ENCODE assay signal across 8 cellular contexts in the genomic region with DNA sequence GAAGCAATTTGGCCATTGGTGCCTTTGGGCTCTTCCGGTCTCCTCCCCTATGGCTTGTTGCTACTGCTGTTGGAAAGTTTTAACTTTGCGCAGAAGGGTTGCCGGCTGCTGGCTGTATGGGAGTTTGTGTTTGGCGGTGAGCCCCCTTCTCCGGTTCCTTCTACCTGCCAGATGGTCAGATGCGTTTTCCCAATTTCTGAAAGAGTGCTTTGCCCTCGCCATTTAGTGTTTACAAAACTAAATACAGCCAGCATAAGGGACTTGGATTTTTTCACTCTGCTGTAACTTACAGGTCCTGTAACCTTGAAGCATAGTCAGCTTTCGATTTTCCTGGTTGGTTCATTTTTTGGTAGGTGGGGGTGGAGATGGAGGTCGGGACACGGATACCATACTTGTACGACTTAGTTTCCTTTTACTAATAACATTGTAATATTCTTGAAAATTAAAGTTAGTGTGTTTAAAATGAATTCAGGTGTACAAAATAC. TPM values are rescaled to one million over a fixed set of nuclear protein-coding genes. Genes with fewer than 3 reads are reported as not detected.
DNase-seq lines count a peak whose midpoint lies in the region; ATAC-seq, FAIRE-seq and TF ChIP-seq lines count a peak whose summit lies in the region.

No MANE protein-coding gene starts in this region.

- H3K4me3 ChIP-seq in DOHH2 (ENCODE audit: low read length): peak overlapping the region; percentile 88
- peak overlapping the region; percentile 97 for H3K4me3 ChIP-seq in WI38 (ENCODE audit: low read depth, low read length)
- peak overlapping the region; percentile 71 to 92 for H3K4me3 ChIP-seq in foreskin fibroblast (ENCODE audit: low read depth in 1 of 2, low read length in 2 of 2)
- H3K4me3 ChIP-seq in pancreas: peak overlapping the region; percentile 40 to 76 (median 70)

- no peaks in the 10 kb centered on the region for H3K9me2 ChIP-seq in DOHH2 (replicated peaks; ENCODE audit: control insufficient read depth, low read length)

- H3K27me3 ChIP-seq in DOHH2 (ENCODE audit: control insufficient read depth, low read length): no peaks in the 10 kb centered on the region
- no peaks in the 10 kb centered on the region for H3K27me3 ChIP-seq in pancreas

- 0 out of 2 replicates have a peak, but pooled peaks cover 4% of the 10 kb centered on the region for H4K20me1 ChIP-seq in DOHH2 (ENCODE audit: control insufficient read depth, insufficient read depth, low read depth, low read length)

- peaks cover 17% of the 10 kb centered on the region for H3K4me1 ChIP-seq in DOHH2 (ENCODE audit: control insufficient read depth, low read length)
- H3K4me1 ChIP-seq in pancreas: peaks cover 0 to 13% (median 12%) of the 10 kb centered on the region in 3 donors

- ATAC-seq in GM19467 (IDR thresholded peaks at IDR 0.05; ENCODE audit: unreplicated experiment): peak; percentile 18
- peak; percentile 28 for ATAC-seq in HG03521 (IDR thresholded peaks at IDR 0.05; ENCODE audit: unreplicated experiment)
- peak; percentile 62 to 77 (median 66) for ATAC-seq in pancreas

- 0 out of 2 replicates have a peak, but pooled peaks cover 3% of the 10 kb centered on the region for H3F3A ChIP-seq in DOHH2 (ENCODE audit: control insufficient read depth, insufficient read depth)

- H3K4me2 ChIP-seq in DOHH2 (ENCODE audit: low read length): peak overlapping the region; percentile 73

- H3K27ac ChIP-seq in DOHH2 (ENCODE audit: low read depth, low read length) (peak overlapping the region; percentile 52), pancreas (peak overlapping the region; percentile 96 to 100 (median 99))

- whole genome bisulfite sequencing in pancreas, 2 donors: 0% methylated on average over 11 of the region's 11 CpGs

- peaks cover 6% of the 10 kb centered on the region for H3K36me3 ChIP-seq in DOHH2 (ENCODE audit: control insufficient read depth, low read length)
- no peaks in the 10 kb centered on the region for H3K36me3 ChIP-seq in pancreas

- no peak for FAIRE-seq in pancreas (lab: Jason Lieb, UNC)

- peaks cover 57% of the 10 kb centered on the region for H3K79me2 ChIP-seq in DOHH2 (ENCODE audit: control insufficient read depth, low read length)

- DNase-seq in foreskin fibroblast: peak; percentile 93 to 96
- peak in 2 of 6 donors; percentile 20 to 84 for DNase-seq in pancreas
- DNase-seq in NCI-H1930 (lab: John Stamatoyannopoulos, UW): no peak
- DNase-seq in stimulated activated CD8-positive, alpha-beta memory T cell treated with anti-CD3 and anti-CD28 coated beads, Interleukin-4, amount 100 ng/mL, for 48 hours: no peak

- intact Hi-C loops in pancreas (cut with DNase I): no loop called here

- TF ChIP-seq CTCF in DOHH2 (IDR thresholded peaks at IDR 0.05; ENCODE audit: low read depth, low read length, poor library complexity, severe bottlenecking) (no peak), WI38 (IDR thresholded peaks at IDR 0.05; ENCODE audit: low read depth, low read length) (no peak), foreskin fibroblast (IDR thresholded peaks at IDR 0.05; ENCODE audit: low read depth, low read length) (no peak), pancreas (IDR thresholded peaks at IDR 0.05) (no peak)

- H3K9me3 ChIP-seq in DOHH2 (ENCODE audit: control insufficient read depth, insufficient read depth, low read length) (no peaks in the 10 kb centered on the region), pancreas (no peaks in the 10 kb centered on the region)

RNA-seq across cellular contexts. Expression of a gene that starts 0.6 kb away (rescaled TPM):
- 10 to 100 TPM in 2 of 6 donors, 1 to 10 TPM in 4; 7.6 to 10.1 (median 9.7) TPM for total RNA-seq in pancreas
- polyA plus RNA-seq in pancreas: 10 to 100 TPM in 1 of 2 donors, 1 to 10 TPM in 1; 5.7 to 10.8 TPM

RNA-seq across cellular contexts. Expression of a gene that starts 19.1 kb away (rescaled TPM):
- 100 to 1,000 TPM in 4 of 6 donors, 10 to 100 TPM in 2; 75.8 to 169 (median 121) TPM for total RNA-seq in pancreas
- 100 to 1,000 TPM; 173 to 277 TPM for polyA plus RNA-seq in pancreas

RNA-seq across cellular contexts. Expression of a gene that starts 45.7 kb away (rescaled TPM):
- total RNA-seq in pancreas: 100 to 1,000 TPM; 114 to 181 (median 137) TPM
- polyA plus RNA-seq in pancreas: 100 to 1,000 TPM in 1 of 2 donors, 10 to 100 TPM in 1; 94.8 to 145 TPM

RNA-seq across cellular contexts. Expression of a gene that starts 46.2 kb away (rescaled TPM):
- total RNA-seq in pancreas: 10 to 100 TPM; 17.1 to 51.9 (median 31.2) TPM
- 10 to 100 TPM; 87.4 to 98.6 TPM for polyA plus RNA-seq in pancreas

Comparison
In these comparisons a context has a peak if more than half of its experiments do, and no peak if none do; other contexts are left out.
1. DNase-seq: peak in foreskin fibroblast (2 of 2); none in NCI-H1930 (0 of 2) and stimulated activated CD8-positive, alpha-beta memory T cell treated with anti-CD3 and anti-CD28 coated beads, Interleukin-4, amount 100 ng/mL, for 48 hours (single experiment).
2. Peak in every context shown above with its lines, with median percentiles within 50 percentile points of each other: H3K4me3 ChIP-seq and ATAC-seq.